Comparison of ENCODE assay signal across 11 cellular contexts in genomic region chr10:69333205-69333604, GRCh38. TPM values are rescaled to one million over a fixed set of nuclear protein-coding genes. Genes with fewer than 3 reads are reported as not detected.
DNase-seq lines count a peak whose midpoint lies in the region; ATAC-seq, FAIRE-seq and TF ChIP-seq lines count a peak whose summit lies in the region.
"Had no signal": no experiment of that assay in that cellular context is flagged by ENCODE, and none has a peak within 500 bp of the region (broad histone marks: within the 10 kb centered on the region; RNA-seq: fewer than 3 reads in every experiment).

No MANE protein-coding gene starts in this region.

- H4K20me1 ChIP-seq in HepG2 (ENCODE audit: insufficient read depth, low read length): no peaks in the 10 kb centered on the region

- no peak for FAIRE-seq in HepG2 (lab: Jason Lieb, UNC)

- H3K9ac ChIP-seq in HepG2 (ENCODE audit: insufficient read depth, low read depth, low read length): no peak overlapping the region

- TF ChIP-seq CTCF in HepG2 (CRISPR knock-in tag; IDR thresholded peaks at IDR 0.05) (no peak), right lobe of liver (IDR thresholded peaks at IDR 0.05) (no peak), epithelial cell of esophagus (IDR thresholded peaks at IDR 0.05; ENCODE audit: insufficient read depth, low read depth, low read length, missing control alignments) (peak; percentile 75), mesothelial cell of epicardium (IDR thresholded peaks at IDR 0.05; ENCODE audit: unreplicated experiment) (no peak)

- DNase-seq in HepG2 (ENCODE audit: low spot score) (no peak), right lobe of liver (no peak), epithelial cell of esophagus (ENCODE audit: low read depth) (peak; percentile 91), mesothelial cell of epicardium (ENCODE audit: low spot score in 2 of 2, unreplicated experiment in 2 of 2) (peak; percentile 48 to 79), anterior cingulate cortex (lab: John Stamatoyannopoulos, UW) (no peak)
- no peak for DNase-seq in NK-92 treated with Interleukin-12 subunit alpha and Interleukin-12 subunit beta, amount 100 ng/mL, for 24 hours (lab: John Stamatoyannopoulos, UW)
- DNase-seq: activated naive CD8-positive, alpha-beta T cell treated with anti-CD3 and anti-CD28 coated beads, Interleukin-2, amount 10 ng/mL, durations not matched to agents 7 days and 5 days; CD4-positive, CD25-positive, alpha-beta regulatory T cell; KG1 had no signal

- in situ Hi-C loops in HepG2 (cut with HindIII; ENCODE audit: extremely low pct_ligation_motif_present, low pct_unique_long_range_greater_than_20kb): no loop called here

- no peak for TF ChIP-seq EP300 in HepG2 (IDR thresholded peaks at IDR 0.05; ENCODE audit: low read depth in 2 of 2, low read length in 2 of 2)
- TF ChIP-seq EP300 in HepG2 (CRISPR knock-in tag; IDR thresholded peaks at IDR 0.05; ENCODE audit: borderline replicate concordance): no peak

- H3K4me2 ChIP-seq in HepG2 (ENCODE audit: low read depth, low read length): no peak overlapping the region

- CTCF ChIA-PET in HepG2 (lab: Yijun Ruan, JAX; ENCODE audit: low intra/inter-chr PET ratio, low total read pairs): no interaction called here

- no peak for TF ChIP-seq RAD21 in HepG2 (CRISPR knock-in tag; IDR thresholded peaks at IDR 0.05)

- H3K27me3 Mint-ChIP-seq in mesothelial cell of epicardium (ENCODE audit: low read depth): no peaks in the 10 kb centered on the region
- H3K27me3 Mint-ChIP-seq: activated naive CD8-positive, alpha-beta T cell treated with anti-CD3 and anti-CD28 coated beads, Interleukin-2, amount 10 ng/mL, durations not matched to agents 7 days and 5 days; CD4-positive, CD25-positive, alpha-beta regulatory T cell had no signal

- H3K4me3 ChIP-seq in HepG2 (replicated peaks in 1 of 3; ENCODE audit: insufficient read depth in 1 of 3, low read depth in 2 of 3, low read length in 3 of 3) (no peak overlapping the region), right lobe of liver (no peak overlapping the region), epithelial cell of esophagus (ENCODE audit: low read length) (no peak overlapping the region)

- H3K27ac ChIP-seq in HepG2 (ENCODE audit: extremely low read length, insufficient read depth, low read length) (no peak overlapping the region), right lobe of liver (no peak overlapping the region)

- H3K9me3 ChIP-seq in HepG2 (ENCODE audit: low read length) (no peaks in the 10 kb centered on the region), right lobe of liver (no peaks in the 10 kb centered on the region)

- no peak overlapping the region for H2AFZ ChIP-seq in HepG2 (ENCODE audit: low read length)

- intact Hi-C loops in HepG2 (cut with micrococcal nuclease; ENCODE audit: unreplicated experiment) (no loop called here), right lobe of liver (cut with DNase I) (no loop called here)

- no peaks in the 10 kb centered on the region for H3K9me3 Mint-ChIP-seq in mesothelial cell of epicardium
- H3K9me3 Mint-ChIP-seq: activated naive CD8-positive, alpha-beta T cell treated with anti-CD3 and anti-CD28 coated beads, Interleukin-2, amount 10 ng/mL, durations not matched to agents 7 days and 5 days; CD4-positive, CD25-positive, alpha-beta regulatory T cell had no signal

- no peak for TF ChIP-seq POLR2A in HepG2 (IDR thresholded peaks at IDR 0.05; ENCODE audit: insufficient read depth in 1 of 2, low read depth in 2 of 2, low read length in 2 of 2)
- TF ChIP-seq POLR2A in right lobe of liver (IDR thresholded peaks at IDR 0.05): no peak

- peaks cover 75% of the 10 kb centered on the region for H3K4me1 Mint-ChIP-seq in mesothelial cell of epicardium

- 0% methylated on average over 2 of the region's 3 CpGs for WGBS in HepG2 (ENCODE audit: low lambda C conversion rate)
- WGBS in right lobe of liver (ENCODE audit: insufficient coverage, low coverage, low lambda C conversion rate, missing lambda C conversion rate): 54% methylated on average over 2 of the region's 3 CpGs

- H3K4me1 ChIP-seq in HepG2 (ENCODE audit: insufficient read depth, low read length) (0 out of 2 replicates have a peak, but pooled peaks cover 6% of the 10 kb centered on the region), right lobe of liver (peaks cover 0 to 15% (median 4%) of the 10 kb centered on the region in 4 donors)

- H3K27ac Mint-ChIP-seq in mesothelial cell of epicardium: peak overlapping the region; percentile 97
- H3K27ac Mint-ChIP-seq: activated naive CD8-positive, alpha-beta T cell treated with anti-CD3 and anti-CD28 coated beads, Interleukin-2, amount 10 ng/mL, durations not matched to agents 7 days and 5 days had no signal

- H3K36me3 ChIP-seq in HepG2 (replicated peaks in 1 of 2; ENCODE audit: control insufficient read depth in 1 of 2, insufficient read depth in 2 of 2, low read length in 2 of 2) (no peaks in the 10 kb centered on the region), right lobe of liver (no peaks in the 10 kb centered on the region)

- no peak overlapping the region for H3K4me3 Mint-ChIP-seq in mesothelial cell of epicardium
- H3K4me3 Mint-ChIP-seq: activated naive CD8-positive, alpha-beta T cell treated with anti-CD3 and anti-CD28 coated beads, Interleukin-2, amount 10 ng/mL, durations not matched to agents 7 days and 5 days had no signal

- BruUV-seq in HepG2 (replicated peaks; lab: Mats Ljungman, UMichigan): no TSS peak

- no peaks in the 10 kb centered on the region for H3K36me3 Mint-ChIP-seq in mesothelial cell of epicardium

- ATAC-seq in HepG2: peak; percentile 81
- ATAC-seq in right lobe of liver: no peak
- ATAC-seq in GM19467 (IDR thresholded peaks at IDR 0.05; ENCODE audit: unreplicated experiment): no peak
- no peak for ATAC-seq in GM18858 (IDR thresholded peaks at IDR 0.05; ENCODE audit: unreplicated experiment)

- H3K27me3 ChIP-seq in HepG2 (ENCODE audit: control insufficient read depth in 1 of 2, insufficient read depth in 2 of 2, low read length in 2 of 2): peaks cover 0 to 46% of the 10 kb centered on the region in 2 experiments; a peak in 4 of 5 replicates
- no peaks in the 10 kb centered on the region for H3K27me3 ChIP-seq in right lobe of liver

- no peaks in the 10 kb centered on the region for H3K79me2 ChIP-seq in HepG2 (ENCODE audit: insufficient read depth, low read length)

- POLR2A ChIA-PET in HepG2 (lab: Yijun Ruan, JAX): no interaction called here

TF ChIP-seq in HepG2, 621 proteins besides CTCF, POLR2A, EP300 and RAD21:
- TF ChIP-seq TEAD3 (CRISPR knock-in tag; optimal IDR thresholded peaks at IDR 0.05; ENCODE audit: borderline replicate concordance) (peak; percentile 39), NRL (CRISPR knock-in tag; IDR thresholded peaks at IDR 0.05; ENCODE audit: borderline replicate concordance) (no peak), ARNT (IDR thresholded peaks at IDR 0.05) (no peak)

RNA-seq across cellular contexts. Expression of gene HK1, which starts 54.9 kb away (rescaled TPM):
- total RNA-seq in HepG2 (2016; rRNA removed; fragmentation: Illumina TruSeq; extraction: Trizol): 0.21 and 0.29 TPM in 2 replicates
- not detected in 2 replicates for total RNA-seq in HepG2 (2016; cell fraction: cytosol; rRNA removed; fragmentation: Illumina TruSeq; extraction: Trizol; ENCODE audit: low read depth)
- 0.13 and 0.32 TPM in 2 replicates for total RNA-seq in HepG2 (2016; cell fraction: insoluble cytoplasmic fraction; rRNA removed; fragmentation: Illumina TruSeq; extraction: Trizol)
- total RNA-seq in HepG2 (2016; cell fraction: membrane; rRNA removed; fragmentation: Illumina TruSeq; extraction: Trizol): 0.09 and 0.14 TPM in 2 replicates
- total RNA-seq in HepG2 (2016; cell fraction: nucleus; rRNA removed; fragmentation: Illumina TruSeq; extraction: Trizol): 0.19 and 0.25 TPM in 2 replicates
- polyA plus RNA-seq in HepG2 (2011; rRNA removed): 1.3 and 1.5 TPM in 2 replicates
- 1.3 and 1.5 TPM in 2 replicates for polyA plus RNA-seq in HepG2 (2011; cell fraction: cytosol; rRNA removed)
- polyA plus RNA-seq in HepG2 (2011; cell fraction: nucleus; rRNA removed): 1.1 TPM in 2 replicates
- polyA plus RNA-seq in HepG2 (2012): 1.6 and 4.1 TPM in 2 replicates
- 0.05 and 0.09 TPM in 2 replicates for polyA plus RNA-seq in HepG2 (2016; cell fraction: cytosol; fragmentation: Illumina TruSeq; extraction: Trizol; ENCODE audit: low read depth)
- polyA plus RNA-seq in HepG2 (2016; cell fraction: insoluble cytoplasmic fraction; fragmentation: Illumina TruSeq; extraction: Trizol; ENCODE audit: low read depth): 0.26 and 0.28 TPM in 2 replicates
- polyA plus RNA-seq in HepG2 (2016; cell fraction: membrane; fragmentation: Illumina TruSeq; extraction: Trizol; ENCODE audit: low read depth): 0.09 TPM in 1 of 2 replicates, not detected in the other
- polyA plus RNA-seq in HepG2 (2016; cell fraction: nucleus; fragmentation: Illumina TruSeq; extraction: Trizol; ENCODE audit: insufficient read depth, low read depth): 0.16 and 0.31 TPM in 2 replicates
- 3.6 and 8.9 TPM in 2 replicates for polyA minus RNA-seq in HepG2 (2011; rRNA and poly(A)+ RNA removed; ENCODE audit: low replicate concordance)
- 1.5 and 2.0 TPM in 2 replicates for polyA minus RNA-seq in HepG2 (2011; cell fraction: cytosol; rRNA and poly(A)+ RNA removed)
- 0.75 and 1.3 TPM in 2 replicates for polyA minus RNA-seq in HepG2 (2011; cell fraction: nucleus; rRNA and poly(A)+ RNA removed)
- total RNA-seq in right lobe of liver: 10 to 100 TPM in 2 of 6 experiments, 1 to 10 TPM in 4; 4.2 to 28.0 (median 7.2) TPM
- 61.8 to 68.7 TPM (median 65.6 TPM) in 3 replicates for total RNA-seq in mesothelial cell of epicardium

Comparison
In these comparisons a context has a peak if more than half of its experiments do, and no peak if none do; other contexts are left out.
1. DNase-seq: peak in epithelial cell of esophagus (single experiment) and mesothelial cell of epicardium (2 of 2); none in HepG2 (single experiment), right lobe of liver (0 of 3), anterior cingulate cortex (0 of 58) and NK-92 treated with Interleukin-12 subunit alpha and Interleukin-12 subunit beta, amount 100 ng/mL, for 24 hours (single experiment).